ENCODE assay signal across 10 cellular contexts in genomic region chr7:1567082-1567771, GRCh38. TPM values are rescaled to one million over a fixed set of nuclear protein-coding genes. Genes with fewer than 3 reads are reported as not detected.
DNase-seq lines count a peak whose midpoint lies in the region; ATAC-seq and TF ChIP-seq lines count a peak whose summit lies in the region.
"Had no signal": no experiment of that assay in that cellular context is flagged by ENCODE, and none has a peak within 500 bp of the region (broad histone marks: within the 10 kb centered on the region; RNA-seq: fewer than 3 reads in every experiment).

No MANE protein-coding gene starts in this region.

- DNase-seq in Caco-2 (no peak), MG63 (peak; percentile 84), osteocyte (ENCODE audit: extremely low spot score, unreplicated experiment) (no peak), AML-193 (lab: John Stamatoyannopoulos, UW) (no peak), NCI-H1694 (lab: John Stamatoyannopoulos, UW) (no peak)
- DNase-seq: left cardiac atrium; stimulated activated naive CD4-positive, alpha-beta T cell treated with Interleukin-2 at 50 U/mL for 16 hours had no signal

- H3K27ac Mint-ChIP-seq in Caco-2 (ENCODE audit: unreplicated experiment) (peak overlapping the region; percentile 59), osteocyte (ENCODE audit: unreplicated experiment) (peak overlapping the region; percentile 96)

- H3K27me3 Mint-ChIP-seq in Caco-2 (ENCODE audit: insufficient read depth, unreplicated experiment) (no peaks in the 10 kb centered on the region), osteocyte (ENCODE audit: unreplicated experiment) (no peaks in the 10 kb centered on the region)

- H3K36me3 ChIP-seq in Caco-2 (ENCODE audit: control insufficient read depth, insufficient read depth, low read length) (no peaks in the 10 kb centered on the region), MG63 (peaks cover 27% of the 10 kb centered on the region), duodenal mucosa (ENCODE audit: control insufficient read depth in 1 of 2, insufficient read depth in 2 of 2, low read length in 2 of 2) (peaks cover 0 to 9% of the 10 kb centered on the region in 2 donors)

- CTCF ChIA-PET in Caco-2 (lab: Charles Lee) = no interaction called here

- no peaks in the 10 kb centered on the region for H3K27me3 ChIP-seq in Caco-2 (replicated peaks; ENCODE audit: control insufficient read depth, insufficient read depth, low read length)
- no peaks in the 10 kb centered on the region for H3K27me3 ChIP-seq in MG63
- H3K27me3 ChIP-seq in duodenal mucosa (ENCODE audit: control insufficient read depth in 1 of 2, insufficient read depth in 2 of 2, low read length in 2 of 2) = no peaks in the 10 kb centered on the region

- peak overlapping the region; percentile 54 to 61 for H3K9ac ChIP-seq in duodenal mucosa (ENCODE audit: low read depth in 1 of 2, low read length in 2 of 2)

- H3K4me1 ChIP-seq in Caco-2 (peaks cover 14% of the 10 kb centered on the region), duodenal mucosa (ENCODE audit: control insufficient read depth in 1 of 2, insufficient read depth in 2 of 2, low read length in 2 of 2) (peaks cover 19 to 37% of the 10 kb centered on the region in 2 donors)

- H3K4me3 Mint-ChIP-seq in Caco-2 (ENCODE audit: unreplicated experiment) = no peak overlapping the region
- H3K4me3 Mint-ChIP-seq in osteocyte (ENCODE audit: unreplicated experiment) = peak overlapping the region; percentile 68

- H3K27ac ChIP-seq in duodenal mucosa (ENCODE audit: low read depth, low read length) = peak overlapping the region; percentile 90

- H3K4me1 Mint-ChIP-seq in Caco-2 (ENCODE audit: low read depth, unreplicated experiment) (peaks cover 17% of the 10 kb centered on the region), osteocyte (ENCODE audit: unreplicated experiment) (peaks cover 67% of the 10 kb centered on the region)

- ATAC-seq in HG03095 (IDR thresholded peaks at IDR 0.05; ENCODE audit: unreplicated experiment) (no peak), HG03442 (IDR thresholded peaks at IDR 0.05; ENCODE audit: unreplicated experiment) (no peak)
- ATAC-seq: left cardiac atrium had no signal

- H3K4me3 ChIP-seq in Caco-2 (ENCODE audit: low read depth, low read length) (no peak overlapping the region), MG63 (peak overlapping the region; percentile 98), duodenal mucosa (ENCODE audit: low read depth in 1 of 2, low read length in 2 of 2) (peak overlapping the region; percentile 43 to 55)

- peaks cover 30% of the 10 kb centered on the region for H3K36me3 Mint-ChIP-seq in Caco-2 (ENCODE audit: insufficient read depth, unreplicated experiment)
- H3K36me3 Mint-ChIP-seq in osteocyte (ENCODE audit: unreplicated experiment) = peaks cover 6% of the 10 kb centered on the region

- POLR2A ChIA-PET in Caco-2 (lab: Charles Lee) = no interaction called here

- TF ChIP-seq CTCF in Caco-2 (IDR thresholded peaks at IDR 0.05; ENCODE audit: insufficient read depth in 1 of 2, low read depth in 1 of 2, low read length in 1 of 2, severe bottlenecking in 1 of 2, unreplicated experiment in 1 of 2) = no peak
- TF ChIP-seq CTCF in osteocyte (IDR thresholded peaks at IDR 0.05) = no peak

- no peaks in the 10 kb centered on the region for H3K9me3 Mint-ChIP-seq in Caco-2 (ENCODE audit: unreplicated experiment)
- no peaks in the 10 kb centered on the region for H3K9me3 Mint-ChIP-seq in osteocyte (ENCODE audit: unreplicated experiment)

- no TSS peak for BruUV-seq in Caco-2 (replicated peaks; lab: Mats Ljungman, UMichigan)

- H3K9me3 ChIP-seq in Caco-2 (no peaks in the 10 kb centered on the region), MG63 (no peaks in the 10 kb centered on the region), duodenal mucosa (ENCODE audit: control insufficient read depth in 1 of 2, low read length in 2 of 2) (no peaks in the 10 kb centered on the region)

- intact Hi-C loops in Caco-2 (cut with micrococcal nuclease; ENCODE audit: unreplicated experiment) = no loop called here

RNA-seq across cellular contexts. Expression of gene PSMG3, which starts 2.6 kb away (rescaled TPM):
- total RNA-seq in Caco-2 (2022) (35.1 and 38.1 TPM in 2 replicates), osteocyte (25.6 and 28.9 TPM in 2 replicates)
- 37.9 and 95.1 TPM in 2 replicates for total RNA-seq in MG63 (2014; rRNA removed; shearing (Covaris generic); ENCODE audit: low replicate concordance)

RNA-seq across cellular contexts. Expression of gene TMEM184A, which starts 11.2 kb away (rescaled TPM):
- total RNA-seq in Caco-2 (2022) (16.5 and 22.0 TPM in 2 replicates), osteocyte (0.27 and 0.29 TPM in 2 replicates)
- total RNA-seq in MG63 (2014; rRNA removed; shearing (Covaris generic); ENCODE audit: low replicate concordance) = not detected in 2 replicates

RNA-seq across cellular contexts. Expression of gene MAFK, which starts 36.7 kb away (rescaled TPM):
- total RNA-seq in Caco-2 (2022) (30.0 and 33.3 TPM in 2 replicates), osteocyte (19.9 and 23.0 TPM in 2 replicates)
- 18.7 and 25.3 TPM in 2 replicates for total RNA-seq in MG63 (2014; rRNA removed; shearing (Covaris generic); ENCODE audit: low replicate concordance)

Comparison
In these comparisons a context has a peak if more than half of its experiments do, and no peak if none do; other contexts are left out.
1. RNA of gene TMEM184A, which starts 11.2 kb away (total RNA-seq): 16.5 to 22.0 TPM in Caco-2; 0.27 to 0.29 TPM in osteocyte and not detected in MG63; every median in the first group is over 10 times any median in the second.